Comparison of ENCODE assay signal across 8 cellular contexts in genomic region chr4:174764105-174764729, GRCh38.
DNase-seq lines count a peak whose midpoint lies in the region; ATAC-seq and TF ChIP-seq lines count a peak whose summit lies in the region.

No MANE protein-coding gene starts in this region.

- H3K4me3 ChIP-seq in HCT116 (replicated peaks in 1 of 2; ENCODE audit: low read depth in 1 of 2, low read length in 2 of 2) (no peak overlapping the region), MM.1S (ENCODE audit: low read length) (no peak overlapping the region), foreskin fibroblast (ENCODE audit: low read depth in 1 of 2, low read length in 2 of 2) (no peak overlapping the region)

- H2AFZ ChIP-seq in HCT116 (ENCODE audit: low read depth, low read length, poor library complexity, severe bottlenecking), result no peak overlapping the region
- H2AFZ ChIP-seq in MM.1S (ENCODE audit: low read length), result no peak overlapping the region

- ATAC-seq in HCT116, result peak; percentile 85

- CTCF ChIA-PET in HCT116 (lab: Charles Lee), result interaction anchor here (0.8 to 1.6 kb wide), 20 partner anchors 9 to 772 kb away, joined by 3 to 11 read pairs (median 3); no protein-coding TSS in a partner anchor

- no TSS peak for BruUV-seq in HCT116 (replicated peaks; lab: Mats Ljungman, UMichigan)

- H3K9me2 ChIP-seq in HCT116 (ENCODE audit: insufficient read depth) (no peaks in the 10 kb centered on the region), MM.1S (replicated peaks; ENCODE audit: insufficient read depth, low read length) (no peaks in the 10 kb centered on the region)

- no peaks in the 10 kb centered on the region for H3K79me2 ChIP-seq in HCT116 (ENCODE audit: insufficient read depth, low read length)
- no peaks in the 10 kb centered on the region for H3K79me2 ChIP-seq in MM.1S (ENCODE audit: low read length)

- H3K4me1 ChIP-seq in HCT116 (ENCODE audit: control insufficient read depth in 1 of 2, insufficient read depth in 2 of 2, low read length in 2 of 2), result no peaks in the 10 kb centered on the region
- no peaks in the 10 kb centered on the region for H3K4me1 ChIP-seq in MM.1S (ENCODE audit: low read length)

- TF ChIP-seq POLR2A in HCT116 (IDR thresholded peaks at IDR 0.05; ENCODE audit: borderline replicate concordance, extremely low read depth, insufficient read depth, insufficient read length), result no peak

- intact Hi-C loops in HCT116 (cut with micrococcal nuclease), result loop anchor here (1.0 to 2.0 kb wide), 2 partner anchors 489 to 772 kb away; no protein-coding TSS in a partner anchor

- DNase-seq in DMS 273 (lab: John Stamatoyannopoulos, UW; ENCODE audit: unreplicated experiment) (peak; percentile 51), DMS 273 treated with DMSO at 0.1 percent for 48 hours (lab: John Stamatoyannopoulos, UW) (no peak), HCT116 (ENCODE audit: low read depth, low spot score) (peak; percentile 40), MM.1S (peak; percentile 74), SK-N-DZ (ENCODE audit: low spot score) (peak; percentile 34), foreskin fibroblast (peak; percentile 0 to 40), stromal cell of bone marrow (ENCODE audit: low read depth) (peak; percentile 28), GM19240 (ENCODE audit: insufficient read length, low spot score) (no peak)

- H3F3A ChIP-seq in MM.1S (ENCODE audit: insufficient read depth, low read length), result no peaks in the 10 kb centered on the region

- H3K9ac ChIP-seq in HCT116 (ENCODE audit: low read length), result no peak overlapping the region
- no peak overlapping the region for H3K9ac ChIP-seq in MM.1S (ENCODE audit: low read length)

- peak; percentile 61 for TF ChIP-seq RAD21 in HCT116 (IDR thresholded peaks at IDR 0.05; ENCODE audit: low read depth)

- POLR2A ChIA-PET in HCT116 (lab: Charles Lee), result no interaction called here

- TF ChIP-seq CTCF in HCT116 (IDR thresholded peaks at IDR 0.05 in 2 of 3, conservative IDR thresholded peaks at IDR 0.05 in 1 of 3; ENCODE audit: borderline replicate concordance in 1 of 3, insufficient read depth in 1 of 3, low read depth in 2 of 3, low read length in 2 of 3) (peak; percentile 55 to 77 (median 55)), MM.1S (IDR thresholded peaks at IDR 0.05; ENCODE audit: low read length) (peak; percentile 70), foreskin fibroblast (IDR thresholded peaks at IDR 0.05; ENCODE audit: low read depth, low read length) (peak; percentile 40)

- H3K27me3 ChIP-seq in HCT116 (ENCODE audit: insufficient read depth, low read length) (no peaks in the 10 kb centered on the region), MM.1S (replicated peaks; ENCODE audit: insufficient read depth, low read length) (no peaks in the 10 kb centered on the region)

- H3K36me3 ChIP-seq in HCT116 (ENCODE audit: control insufficient read depth in 1 of 2, insufficient read depth in 2 of 2, low read length in 2 of 2) (no peaks in the 10 kb centered on the region), MM.1S (replicated peaks; ENCODE audit: insufficient read depth, low read length) (no peaks in the 10 kb centered on the region)

- RAD21 ChIA-PET in HCT116 (lab: Charles Lee; ENCODE audit: low non-redundant PET in 1 of 2, low total read pairs in 2 of 2, uncharacterized antibody in 2 of 2, unreplicated experiment in 2 of 2), result no interaction called here

- no peaks in the 10 kb centered on the region for H4K20me1 ChIP-seq in HCT116 (ENCODE audit: insufficient read depth)
- no peaks in the 10 kb centered on the region for H4K20me1 ChIP-seq in MM.1S (ENCODE audit: insufficient read depth, low read length)

- H3K9me3 ChIP-seq in HCT116 (ENCODE audit: control insufficient read depth in 1 of 2, insufficient read depth in 1 of 2, low read depth in 1 of 2, low read length in 2 of 2), result no peaks in the 10 kb centered on the region
- no peaks in the 10 kb centered on the region for H3K9me3 ChIP-seq in MM.1S (replicated peaks; ENCODE audit: insufficient read depth, low read length)

- H3K4me2 ChIP-seq in HCT116 (ENCODE audit: low read length) (no peak overlapping the region), MM.1S (ENCODE audit: low read depth, low read length) (no peak overlapping the region)

- H3K27ac ChIP-seq in HCT116 (ENCODE audit: low read depth, low read length) (no peak overlapping the region), MM.1S (ENCODE audit: low read length) (no peak overlapping the region)

TF ChIP-seq in HCT116, 20 proteins besides CTCF, POLR2A, EP300 and RAD21:
- no peak for TF ChIP-seq EZH2 (IDR thresholded peaks at IDR 0.05)
- TF ChIP-seq ELF1 (IDR thresholded peaks at IDR 0.05; ENCODE audit: borderline replicate concordance, low read depth), result no peak
- TF ChIP-seq EGR1 (IDR thresholded peaks at IDR 0.05; ENCODE audit: low read depth), result no peak
- no peak for TF ChIP-seq TCF7L2 (IDR thresholded peaks at IDR 0.05; ENCODE audit: borderline replicate concordance, extremely low read depth, insufficient read depth, insufficient read length)
- no peak for TF ChIP-seq CBX3 (IDR thresholded peaks at IDR 0.05; ENCODE audit: low read depth)
- TF ChIP-seq ZFX (IDR thresholded peaks at IDR 0.05), result no peak
- no peak for TF ChIP-seq JUND (IDR thresholded peaks at IDR 0.05)

Comparison
In these comparisons a context has a peak if more than half of its experiments do, and no peak if none do; other contexts are left out.
1. DNase-seq: peak in DMS 273 (single experiment), HCT116 (single experiment), MM.1S (single experiment), SK-N-DZ (single experiment), foreskin fibroblast (2 of 2) and stromal cell of bone marrow (single experiment); none in DMS 273 treated with DMSO at 0.1 percent for 48 hours (single experiment) and GM19240 (single experiment).
2. Peak in every context shown above with its lines, with median percentiles within 50 percentile points of each other: CTCF ChIP-seq.